Comparison of ENCODE assay signal across 13 cellular contexts in genomic region chr6:38509713-38510112, GRCh38.
DNase-seq lines count a peak whose midpoint lies in the region; ATAC-seq lines count a peak whose summit lies in the region.
"Had no signal": no experiment of that assay in that cellular context is flagged by ENCODE, and none has a peak within 500 bp of the region (broad histone marks: within the 10 kb centered on the region; RNA-seq: fewer than 3 reads in every experiment).

No MANE protein-coding gene starts in this region.

- no peaks in the 10 kb centered on the region for H3K79me1 ChIP-seq in mesendoderm (ENCODE audit: low read length)

- intact Hi-C loops in aorta (cut with DNase I), result loop anchor here in 1 of 2 donors (10.0 kb wide), 1 partner anchor 155 kb away; no protein-coding TSS in a partner anchor

- no peak overlapping the region for H3K9ac ChIP-seq in mesendoderm (ENCODE audit: low read length)

- H3K4me3 ChIP-seq in mesendoderm (ENCODE audit: low read length) (no peak overlapping the region), aorta (ENCODE audit: low read length in 2 of 2) (no peak overlapping the region)

- H4K8ac ChIP-seq in mesendoderm (ENCODE audit: low read depth, low read length), result no peak overlapping the region

- ATAC-seq in GM19023 (IDR thresholded peaks at IDR 0.05; ENCODE audit: unreplicated experiment), result no peak
- ATAC-seq in GM18868 (IDR thresholded peaks at IDR 0.05; ENCODE audit: unreplicated experiment), result no peak
- ATAC-seq in stimulated activated naive CD8-positive, alpha-beta T cell treated with anti-CD3 and anti-CD28 coated beads, Interleukin-15, amount 100 ng/mL, for 72 hours, result no peak
- ATAC-seq in aorta (ENCODE audit: low FRiP score), result no peak

- no peak overlapping the region for H3K27ac Mint-ChIP-seq in stimulated activated naive CD8-positive, alpha-beta T cell treated with anti-CD3 and anti-CD28 coated beads, Interleukin-15, amount 100 ng/mL, for 72 hours
- H3K27ac Mint-ChIP-seq: activated naive CD8-positive, alpha-beta T cell had no signal

- H3K23ac ChIP-seq in mesendoderm (ENCODE audit: low read length), result no peak overlapping the region

- H2AK5ac ChIP-seq in mesendoderm (ENCODE audit: low read length), result no peak overlapping the region

- H2BK5ac ChIP-seq in mesendoderm (ENCODE audit: low read length), result peak overlapping the region; percentile 18

- DNase-seq in AG20443 (ENCODE audit: low spot score) (peak; percentile 29), NCI-H226 (peak; percentile 73), dedifferentiated amniotic fluid mesenchymal stem cell (ENCODE audit: extremely low spot score) (peak; percentile 33), mesendoderm (peak; percentile 63), aorta (no peak)
- DNase-seq in stimulated activated naive CD8-positive, alpha-beta T cell treated with anti-CD3 and anti-CD28 coated beads, Interleukin-15, amount 100 ng/mL, for 72 hours, result no peak
- DNase-seq: C1 segment of cervical spinal cord; effector CD4-positive, alpha-beta T cell; stimulated activated CD4-positive, alpha-beta T cell treated with anti-CD3 and anti-CD28 coated beads, Interleukin-4, amount 100 ng/mL, for 1 hour had no signal

- H3K27ac ChIP-seq in mesendoderm (ENCODE audit: low read depth, low read length) (no peak overlapping the region), aorta (ENCODE audit: low read depth in 1 of 2, low read length in 2 of 2) (no peak overlapping the region)

- no peak overlapping the region for H3K56ac ChIP-seq in mesendoderm (ENCODE audit: low read length)

- H2BK120ac ChIP-seq in mesendoderm (ENCODE audit: low read depth, low read length), result no peak overlapping the region

- no peak overlapping the region for H4K5ac ChIP-seq in mesendoderm (ENCODE audit: low read length)

- H3K4me2 ChIP-seq in mesendoderm (ENCODE audit: low read length), result no peak overlapping the region

- WGBS in mesendoderm (ENCODE audit: extremely low coverage, insufficient coverage, low lambda C conversion rate), result no CpG with 5 or more reads among the region's 1 CpG
- 90 to 93% methylated on average over 1 of the region's 1 CpG for WGBS in aorta, 2 donors

- no peak overlapping the region for H2BK15ac ChIP-seq in mesendoderm (replicated peaks; ENCODE audit: low read depth)

- H3K27me3 ChIP-seq in mesendoderm (ENCODE audit: insufficient read depth, low read length, poor library complexity) (no peaks in the 10 kb centered on the region), aorta (ENCODE audit: control insufficient read depth in 1 of 2, insufficient read depth in 2 of 2, low read length in 1 of 2) (no peaks in the 10 kb centered on the region)

- H3K9me3 Mint-ChIP-seq in stimulated activated naive CD8-positive, alpha-beta T cell treated with anti-CD3 and anti-CD28 coated beads, Interleukin-15, amount 100 ng/mL, for 72 hours, result no peaks in the 10 kb centered on the region
- H3K9me3 Mint-ChIP-seq: neural crest cell had no signal

- no peaks in the 10 kb centered on the region for H3K9me3 ChIP-seq in aorta (ENCODE audit: control insufficient read depth, low read length)

- H3K36me3 ChIP-seq in mesendoderm (ENCODE audit: control insufficient read depth, insufficient read depth, low read length), result no peaks in the 10 kb centered on the region
- H3K36me3 ChIP-seq in aorta (ENCODE audit: control insufficient read depth in 1 of 2, insufficient read depth in 2 of 2, low read length in 1 of 2), result no peaks in the 10 kb centered on the region

- H3K27me3 Mint-ChIP-seq in stimulated activated naive CD8-positive, alpha-beta T cell treated with anti-CD3 and anti-CD28 coated beads, Interleukin-15, amount 100 ng/mL, for 72 hours, result no peaks in the 10 kb centered on the region
- H3K27me3 Mint-ChIP-seq: activated naive CD8-positive, alpha-beta T cell had no signal

- H3K79me2 ChIP-seq in mesendoderm (ENCODE audit: control insufficient read depth, insufficient read depth, low read length), result no peaks in the 10 kb centered on the region

- H3K4me3 Mint-ChIP-seq in stimulated activated naive CD8-positive, alpha-beta T cell treated with anti-CD3 and anti-CD28 coated beads, Interleukin-15, amount 100 ng/mL, for 72 hours, result no peak overlapping the region
- H3K4me3 Mint-ChIP-seq: activated naive CD8-positive, alpha-beta T cell; neural crest cell had no signal

- no peaks in the 10 kb centered on the region for H3K4me1 Mint-ChIP-seq in stimulated activated naive CD8-positive, alpha-beta T cell treated with anti-CD3 and anti-CD28 coated beads, Interleukin-15, amount 100 ng/mL, for 72 hours

- no peak overlapping the region for H3K18ac ChIP-seq in mesendoderm (ENCODE audit: low read length)

- H3K4me1 ChIP-seq in mesendoderm (ENCODE audit: control insufficient read depth, low read depth, low read length) (peaks cover 6% of the 10 kb centered on the region), aorta (ENCODE audit: control insufficient read depth in 1 of 2, insufficient read depth in 2 of 2, low read length in 2 of 2) (peaks cover 0 to 7% of the 10 kb centered on the region in 2 donors)

- no peak overlapping the region for H3K4ac ChIP-seq in mesendoderm (ENCODE audit: low read depth, low read length)

Comparison
In these comparisons a context has a peak if more than half of its experiments do, and no peak if none do; other contexts are left out.
1. DNase-seq: peak in AG20443 (single experiment), NCI-H226 (single experiment), dedifferentiated amniotic fluid mesenchymal stem cell (single experiment) and mesendoderm (single experiment); none in stimulated activated naive CD8-positive, alpha-beta T cell treated with anti-CD3 and anti-CD28 coated beads, Interleukin-15, amount 100 ng/mL, for 72 hours (0 of 2) and aorta (0 of 2).